In the genomic region with DNA sequence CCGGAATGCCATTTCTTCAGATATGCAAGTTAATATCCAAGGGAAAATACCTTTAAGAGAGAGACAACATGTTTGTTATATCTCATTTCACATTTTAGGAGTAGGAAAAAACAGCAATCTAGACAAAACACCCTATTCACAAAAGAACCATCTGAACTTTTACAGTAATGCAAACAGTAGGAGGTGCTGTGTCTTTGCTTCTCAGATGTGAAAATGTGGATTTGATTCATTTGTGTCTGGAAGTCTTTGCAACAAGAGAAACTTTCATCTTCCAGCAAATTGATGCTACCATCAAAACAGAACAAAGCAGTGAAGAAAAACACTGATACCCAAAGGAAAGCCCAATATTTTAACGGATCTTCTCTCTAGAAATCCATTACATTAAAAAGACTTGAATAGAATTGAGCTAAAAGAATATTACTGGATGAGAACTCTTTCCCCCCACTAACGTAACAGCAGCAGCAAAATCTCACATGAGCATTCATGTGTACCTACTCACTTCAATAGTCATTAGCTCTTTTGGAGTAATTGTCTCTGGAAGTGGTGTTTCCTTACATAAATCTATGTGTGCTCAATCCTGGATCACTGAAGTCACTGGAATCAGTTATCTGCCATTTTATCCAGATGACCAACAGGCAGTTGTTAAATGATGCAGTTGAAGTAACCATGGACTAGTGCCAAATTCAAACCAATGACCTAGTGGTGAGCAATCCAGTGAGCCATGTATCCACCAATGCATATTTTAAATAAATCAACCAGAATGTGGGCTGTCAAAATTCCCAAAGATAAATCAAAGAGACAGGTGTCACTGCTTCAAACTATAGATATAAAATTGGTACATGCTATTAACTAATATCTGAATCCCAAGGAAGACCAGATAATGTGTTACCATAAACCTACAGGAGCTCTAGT, we compare ENCODE assay signal across 3 cellular contexts.
TF ChIP-seq lines count a peak whose summit lies in the region.

No MANE protein-coding gene starts in this region.

TF ChIP-seq in A549, 52 proteins besides CTCF, POLR2A, EP300 and RAD21:
- TF ChIP-seq, protein P1, sequence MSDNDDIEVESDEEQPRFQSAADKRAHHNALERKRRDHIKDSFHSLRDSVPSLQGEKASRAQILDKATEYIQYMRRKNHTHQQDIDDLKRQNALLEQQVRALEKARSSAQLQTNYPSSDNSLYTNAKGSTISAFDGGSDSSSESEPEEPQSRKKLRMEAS (IDR thresholded peaks at IDR 0.05): peak; percentile 64; the same call in 1 of the 2 replicates
- TF ChIP-seq CEBPB (IDR thresholded peaks at IDR 0.05) (peak; percentile 20 to 38; a peak in 1 of 4 replicates), FOSB (CRISPR knock-in tag; IDR thresholded peaks at IDR 0.05) (no peak), EHF (CRISPR knock-in tag; IDR thresholded peaks at IDR 0.05) (no peak), MAFK (IDR thresholded peaks at IDR 0.05; ENCODE audit: partially characterized antibody) (peak; percentile 39), SMC3 (IDR thresholded peaks at IDR 0.05) (peak; percentile 55), KDM5A (IDR thresholded peaks at IDR 0.05) (peak; percentile 60; the same call in 1 of the 2 replicates), HOXB5 (CRISPR knock-in tag; IDR thresholded peaks at IDR 0.05) (peak; percentile 83; the same call in 1 of the 2 replicates), GATA3 (IDR thresholded peaks at IDR 0.05; ENCODE audit: borderline replicate concordance) (peak; percentile 77; the same call in 1 of the 2 replicates), CBX8 (IDR thresholded peaks at IDR 0.05) (no peak), ZSCAN20 (CRISPR knock-in tag; IDR thresholded peaks at IDR 0.05) (no peak), JUNB (IDR thresholded peaks at IDR 0.05) (0 out of 2 replicates have a peak, but pooled peaks have one; percentile 11), NPAS2 (CRISPR knock-in tag; IDR thresholded peaks at IDR 0.05; ENCODE audit: borderline replicate concordance) (no peak), PHF8 (IDR thresholded peaks at IDR 0.05; ENCODE audit: borderline replicate concordance, low read depth) (no peak), FOSL2 (IDR thresholded peaks at IDR 0.05) (no peak), FOSL2 (CRISPR knock-in tag; IDR thresholded peaks at IDR 0.05) (peak; percentile 63)
- TF ChIP-seq, protein P2, sequence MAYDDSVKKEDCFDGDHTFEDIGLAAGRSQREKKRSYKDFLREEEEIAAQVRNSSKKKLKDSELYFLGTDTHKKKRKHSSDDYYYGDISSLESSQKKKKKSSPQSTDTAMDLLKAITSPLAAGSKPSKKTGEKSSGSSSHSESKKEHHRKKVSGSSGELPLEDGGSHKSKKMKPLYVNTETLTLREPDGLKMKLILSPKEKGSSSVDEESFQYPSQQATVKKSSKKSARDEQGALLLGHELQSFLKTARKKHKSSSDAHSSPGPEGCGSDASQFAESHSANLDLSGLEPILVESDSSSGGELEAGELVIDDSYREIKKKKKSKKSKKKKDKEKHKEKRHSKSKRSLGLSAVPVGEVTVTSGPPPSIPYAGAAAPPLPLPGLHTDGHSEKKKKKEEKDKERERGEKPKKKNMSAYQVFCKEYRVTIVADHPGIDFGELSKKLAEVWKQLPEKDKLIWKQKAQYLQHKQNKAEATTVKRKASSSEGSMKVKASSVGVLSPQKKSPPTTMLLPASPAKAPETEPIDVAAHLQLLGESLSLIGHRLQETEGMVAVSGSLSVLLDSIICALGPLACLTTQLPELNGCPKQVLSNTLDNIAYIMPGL (CRISPR knock-in tag; IDR thresholded peaks at IDR 0.05; ENCODE audit: borderline replicate concordance): no peak
- TF ChIP-seq, protein P3, sequence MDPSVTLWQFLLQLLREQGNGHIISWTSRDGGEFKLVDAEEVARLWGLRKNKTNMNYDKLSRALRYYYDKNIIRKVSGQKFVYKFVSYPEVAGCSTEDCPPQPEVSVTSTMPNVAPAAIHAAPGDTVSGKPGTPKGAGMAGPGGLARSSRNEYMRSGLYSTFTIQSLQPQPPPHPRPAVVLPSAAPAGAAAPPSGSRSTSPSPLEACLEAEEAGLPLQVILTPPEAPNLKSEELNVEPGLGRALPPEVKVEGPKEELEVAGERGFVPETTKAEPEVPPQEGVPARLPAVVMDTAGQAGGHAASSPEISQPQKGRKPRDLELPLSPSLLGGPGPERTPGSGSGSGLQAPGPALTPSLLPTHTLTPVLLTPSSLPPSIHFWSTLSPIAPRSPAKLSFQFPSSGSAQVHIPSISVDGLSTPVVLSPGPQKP (IDR thresholded peaks at IDR 0.05; ENCODE audit: low read depth, low read length): no peak
- TF ChIP-seq, protein P4, sequence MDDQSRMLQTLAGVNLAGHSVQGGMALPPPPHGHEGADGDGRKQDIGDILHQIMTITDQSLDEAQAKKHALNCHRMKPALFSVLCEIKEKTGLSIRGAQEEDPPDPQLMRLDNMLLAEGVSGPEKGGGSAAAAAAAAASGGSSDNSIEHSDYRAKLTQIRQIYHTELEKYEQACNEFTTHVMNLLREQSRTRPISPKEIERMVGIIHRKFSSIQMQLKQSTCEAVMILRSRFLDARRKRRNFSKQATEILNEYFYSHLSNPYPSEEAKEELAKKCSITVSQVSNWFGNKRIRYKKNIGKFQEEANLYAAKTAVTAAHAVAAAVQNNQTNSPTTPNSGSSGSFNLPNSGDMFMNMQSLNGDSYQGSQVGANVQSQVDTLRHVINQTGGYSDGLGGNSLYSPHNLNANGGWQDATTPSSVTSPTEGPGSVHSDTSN (IDR thresholded peaks at IDR 0.05): peak; percentile 40; the same call in 1 of the 2 replicates

TF ChIP-seq in K562, 482 proteins besides CTCF, POLR2A, EP300 and RAD21 (continues in another document):
- TF ChIP-seq, protein P5, sequence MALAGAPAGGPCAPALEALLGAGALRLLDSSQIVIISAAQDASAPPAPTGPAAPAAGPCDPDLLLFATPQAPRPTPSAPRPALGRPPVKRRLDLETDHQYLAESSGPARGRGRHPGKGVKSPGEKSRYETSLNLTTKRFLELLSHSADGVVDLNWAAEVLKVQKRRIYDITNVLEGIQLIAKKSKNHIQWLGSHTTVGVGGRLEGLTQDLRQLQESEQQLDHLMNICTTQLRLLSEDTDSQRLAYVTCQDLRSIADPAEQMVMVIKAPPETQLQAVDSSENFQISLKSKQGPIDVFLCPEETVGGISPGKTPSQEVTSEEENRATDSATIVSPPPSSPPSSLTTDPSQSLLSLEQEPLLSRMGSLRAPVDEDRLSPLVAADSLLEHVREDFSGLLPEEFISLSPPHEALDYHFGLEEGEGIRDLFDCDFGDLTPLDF (CRISPR knock-in tag; IDR thresholded peaks at IDR 0.05): no peak
- TF ChIP-seq, protein P6, sequence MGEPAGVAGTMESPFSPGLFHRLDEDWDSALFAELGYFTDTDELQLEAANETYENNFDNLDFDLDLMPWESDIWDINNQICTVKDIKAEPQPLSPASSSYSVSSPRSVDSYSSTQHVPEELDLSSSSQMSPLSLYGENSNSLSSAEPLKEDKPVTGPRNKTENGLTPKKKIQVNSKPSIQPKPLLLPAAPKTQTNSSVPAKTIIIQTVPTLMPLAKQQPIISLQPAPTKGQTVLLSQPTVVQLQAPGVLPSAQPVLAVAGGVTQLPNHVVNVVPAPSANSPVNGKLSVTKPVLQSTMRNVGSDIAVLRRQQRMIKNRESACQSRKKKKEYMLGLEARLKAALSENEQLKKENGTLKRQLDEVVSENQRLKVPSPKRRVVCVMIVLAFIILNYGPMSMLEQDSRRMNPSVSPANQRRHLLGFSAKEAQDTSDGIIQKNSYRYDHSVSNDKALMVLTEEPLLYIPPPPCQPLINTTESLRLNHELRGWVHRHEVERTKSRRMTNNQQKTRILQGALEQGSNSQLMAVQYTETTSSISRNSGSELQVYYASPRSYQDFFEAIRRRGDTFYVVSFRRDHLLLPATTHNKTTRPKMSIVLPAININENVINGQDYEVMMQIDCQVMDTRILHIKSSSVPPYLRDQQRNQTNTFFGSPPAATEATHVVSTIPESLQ (CRISPR knock-in tag; IDR thresholded peaks at IDR 0.05): no peak
- TF ChIP-seq MEIS2 (IDR thresholded peaks at IDR 0.05; ENCODE audit: partially characterized antibody): peak; percentile 4
- no peak for TF ChIP-seq CXXC5 (CRISPR knock-in tag; IDR thresholded peaks at IDR 0.05)

TF ChIP-seq in HepG2, 621 proteins besides CTCF, POLR2A, EP300 and RAD21:
- TF ChIP-seq ZNF10 (CRISPR knock-in tag; IDR thresholded peaks at IDR 0.05; ENCODE audit: borderline replicate concordance, low read depth) (no peak), STAG1 (CRISPR knock-in tag; IDR thresholded peaks at IDR 0.05) (peak; percentile 46), ZNF598 (CRISPR knock-in tag; IDR thresholded peaks at IDR 0.05; ENCODE audit: borderline replicate concordance) (no peak), ARHGAP35 (CRISPR knock-in tag; IDR thresholded peaks at IDR 0.05; ENCODE audit: borderline replicate concordance) (no peak), MZF1 (CRISPR knock-in tag; IDR thresholded peaks at IDR 0.05; ENCODE audit: borderline replicate concordance) (no peak), NCOA1 (CRISPR knock-in tag; IDR thresholded peaks at IDR 0.05) (no peak)
- TF ChIP-seq, protein P7, sequence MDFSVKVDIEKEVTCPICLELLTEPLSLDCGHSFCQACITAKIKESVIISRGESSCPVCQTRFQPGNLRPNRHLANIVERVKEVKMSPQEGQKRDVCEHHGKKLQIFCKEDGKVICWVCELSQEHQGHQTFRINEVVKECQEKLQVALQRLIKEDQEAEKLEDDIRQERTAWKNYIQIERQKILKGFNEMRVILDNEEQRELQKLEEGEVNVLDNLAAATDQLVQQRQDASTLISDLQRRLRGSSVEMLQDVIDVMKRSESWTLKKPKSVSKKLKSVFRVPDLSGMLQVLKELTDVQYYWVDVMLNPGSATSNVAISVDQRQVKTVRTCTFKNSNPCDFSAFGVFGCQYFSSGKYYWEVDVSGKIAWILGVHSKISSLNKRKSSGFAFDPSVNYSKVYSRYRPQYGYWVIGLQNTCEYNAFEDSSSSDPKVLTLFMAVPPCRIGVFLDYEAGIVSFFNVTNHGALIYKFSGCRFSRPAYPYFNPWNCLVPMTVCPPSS (IDR thresholded peaks at IDR 0.05): no peak
- TF ChIP-seq, protein P8, sequence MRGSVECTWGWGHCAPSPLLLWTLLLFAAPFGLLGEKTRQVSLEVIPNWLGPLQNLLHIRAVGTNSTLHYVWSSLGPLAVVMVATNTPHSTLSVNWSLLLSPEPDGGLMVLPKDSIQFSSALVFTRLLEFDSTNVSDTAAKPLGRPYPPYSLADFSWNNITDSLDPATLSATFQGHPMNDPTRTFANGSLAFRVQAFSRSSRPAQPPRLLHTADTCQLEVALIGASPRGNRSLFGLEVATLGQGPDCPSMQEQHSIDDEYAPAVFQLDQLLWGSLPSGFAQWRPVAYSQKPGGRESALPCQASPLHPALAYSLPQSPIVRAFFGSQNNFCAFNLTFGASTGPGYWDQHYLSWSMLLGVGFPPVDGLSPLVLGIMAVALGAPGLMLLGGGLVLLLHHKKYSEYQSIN (CRISPR knock-in tag; IDR thresholded peaks at IDR 0.05; ENCODE audit: borderline replicate concordance): no peak
TF ChIP-seq in HepG2: peak in this region for 1.
